ENCODE assay signal across 1 cellular context in the genomic region with DNA sequence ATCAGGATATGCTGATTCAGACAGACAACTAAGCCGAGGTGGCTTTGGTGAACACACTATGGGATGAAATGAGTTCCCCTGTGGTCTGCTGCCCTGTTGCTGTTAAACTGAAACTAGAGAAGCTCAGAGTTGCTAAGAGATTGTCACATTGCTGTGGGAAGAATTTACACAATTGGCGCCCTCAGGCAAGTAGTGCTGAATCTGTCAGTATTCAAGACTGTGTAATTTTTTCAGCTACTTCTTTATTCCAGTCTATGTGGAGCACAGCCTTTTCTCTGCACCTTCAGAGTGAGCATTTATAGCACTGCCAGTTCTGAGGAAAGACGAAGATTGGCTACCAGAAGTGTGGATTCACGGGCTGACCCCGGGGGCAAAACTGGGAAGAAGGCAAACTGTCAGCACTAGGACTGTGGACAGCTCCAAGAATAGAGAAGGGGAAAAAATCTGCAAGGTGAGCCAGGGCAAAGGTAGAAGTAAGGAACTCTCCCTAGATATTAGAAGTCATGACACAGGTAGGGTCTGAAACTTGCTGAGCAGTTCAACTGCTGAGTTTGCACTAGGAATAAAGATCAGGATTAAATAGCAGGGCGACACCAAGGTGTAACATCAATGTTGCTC.
A peak's percentile ranks its signal among the peaks of the same experiment; 100 is the strongest.
TF ChIP-seq lines count a peak whose summit lies in the region.

No MANE protein-coding gene starts in this region.

TF ChIP-seq in GM23338, 12 proteins besides CTCF, POLR2A, EP300 and RAD21:
- no peak for TF ChIP-seq ZNF331 (CRISPR knock-in tag; IDR thresholded peaks at IDR 0.05; ENCODE audit: low read depth)
- TF ChIP-seq JUNB (IDR thresholded peaks at IDR 0.05; ENCODE audit: unreplicated experiment) = no peak
- no peak for TF ChIP-seq POLR2AphosphoS5 (IDR thresholded peaks at IDR 0.05; ENCODE audit: low read depth)
- TF ChIP-seq EZH2 (IDR thresholded peaks at IDR 0.05; ENCODE audit: low read depth, unreplicated experiment) = no peak
- TF ChIP-seq, protein P1, sequence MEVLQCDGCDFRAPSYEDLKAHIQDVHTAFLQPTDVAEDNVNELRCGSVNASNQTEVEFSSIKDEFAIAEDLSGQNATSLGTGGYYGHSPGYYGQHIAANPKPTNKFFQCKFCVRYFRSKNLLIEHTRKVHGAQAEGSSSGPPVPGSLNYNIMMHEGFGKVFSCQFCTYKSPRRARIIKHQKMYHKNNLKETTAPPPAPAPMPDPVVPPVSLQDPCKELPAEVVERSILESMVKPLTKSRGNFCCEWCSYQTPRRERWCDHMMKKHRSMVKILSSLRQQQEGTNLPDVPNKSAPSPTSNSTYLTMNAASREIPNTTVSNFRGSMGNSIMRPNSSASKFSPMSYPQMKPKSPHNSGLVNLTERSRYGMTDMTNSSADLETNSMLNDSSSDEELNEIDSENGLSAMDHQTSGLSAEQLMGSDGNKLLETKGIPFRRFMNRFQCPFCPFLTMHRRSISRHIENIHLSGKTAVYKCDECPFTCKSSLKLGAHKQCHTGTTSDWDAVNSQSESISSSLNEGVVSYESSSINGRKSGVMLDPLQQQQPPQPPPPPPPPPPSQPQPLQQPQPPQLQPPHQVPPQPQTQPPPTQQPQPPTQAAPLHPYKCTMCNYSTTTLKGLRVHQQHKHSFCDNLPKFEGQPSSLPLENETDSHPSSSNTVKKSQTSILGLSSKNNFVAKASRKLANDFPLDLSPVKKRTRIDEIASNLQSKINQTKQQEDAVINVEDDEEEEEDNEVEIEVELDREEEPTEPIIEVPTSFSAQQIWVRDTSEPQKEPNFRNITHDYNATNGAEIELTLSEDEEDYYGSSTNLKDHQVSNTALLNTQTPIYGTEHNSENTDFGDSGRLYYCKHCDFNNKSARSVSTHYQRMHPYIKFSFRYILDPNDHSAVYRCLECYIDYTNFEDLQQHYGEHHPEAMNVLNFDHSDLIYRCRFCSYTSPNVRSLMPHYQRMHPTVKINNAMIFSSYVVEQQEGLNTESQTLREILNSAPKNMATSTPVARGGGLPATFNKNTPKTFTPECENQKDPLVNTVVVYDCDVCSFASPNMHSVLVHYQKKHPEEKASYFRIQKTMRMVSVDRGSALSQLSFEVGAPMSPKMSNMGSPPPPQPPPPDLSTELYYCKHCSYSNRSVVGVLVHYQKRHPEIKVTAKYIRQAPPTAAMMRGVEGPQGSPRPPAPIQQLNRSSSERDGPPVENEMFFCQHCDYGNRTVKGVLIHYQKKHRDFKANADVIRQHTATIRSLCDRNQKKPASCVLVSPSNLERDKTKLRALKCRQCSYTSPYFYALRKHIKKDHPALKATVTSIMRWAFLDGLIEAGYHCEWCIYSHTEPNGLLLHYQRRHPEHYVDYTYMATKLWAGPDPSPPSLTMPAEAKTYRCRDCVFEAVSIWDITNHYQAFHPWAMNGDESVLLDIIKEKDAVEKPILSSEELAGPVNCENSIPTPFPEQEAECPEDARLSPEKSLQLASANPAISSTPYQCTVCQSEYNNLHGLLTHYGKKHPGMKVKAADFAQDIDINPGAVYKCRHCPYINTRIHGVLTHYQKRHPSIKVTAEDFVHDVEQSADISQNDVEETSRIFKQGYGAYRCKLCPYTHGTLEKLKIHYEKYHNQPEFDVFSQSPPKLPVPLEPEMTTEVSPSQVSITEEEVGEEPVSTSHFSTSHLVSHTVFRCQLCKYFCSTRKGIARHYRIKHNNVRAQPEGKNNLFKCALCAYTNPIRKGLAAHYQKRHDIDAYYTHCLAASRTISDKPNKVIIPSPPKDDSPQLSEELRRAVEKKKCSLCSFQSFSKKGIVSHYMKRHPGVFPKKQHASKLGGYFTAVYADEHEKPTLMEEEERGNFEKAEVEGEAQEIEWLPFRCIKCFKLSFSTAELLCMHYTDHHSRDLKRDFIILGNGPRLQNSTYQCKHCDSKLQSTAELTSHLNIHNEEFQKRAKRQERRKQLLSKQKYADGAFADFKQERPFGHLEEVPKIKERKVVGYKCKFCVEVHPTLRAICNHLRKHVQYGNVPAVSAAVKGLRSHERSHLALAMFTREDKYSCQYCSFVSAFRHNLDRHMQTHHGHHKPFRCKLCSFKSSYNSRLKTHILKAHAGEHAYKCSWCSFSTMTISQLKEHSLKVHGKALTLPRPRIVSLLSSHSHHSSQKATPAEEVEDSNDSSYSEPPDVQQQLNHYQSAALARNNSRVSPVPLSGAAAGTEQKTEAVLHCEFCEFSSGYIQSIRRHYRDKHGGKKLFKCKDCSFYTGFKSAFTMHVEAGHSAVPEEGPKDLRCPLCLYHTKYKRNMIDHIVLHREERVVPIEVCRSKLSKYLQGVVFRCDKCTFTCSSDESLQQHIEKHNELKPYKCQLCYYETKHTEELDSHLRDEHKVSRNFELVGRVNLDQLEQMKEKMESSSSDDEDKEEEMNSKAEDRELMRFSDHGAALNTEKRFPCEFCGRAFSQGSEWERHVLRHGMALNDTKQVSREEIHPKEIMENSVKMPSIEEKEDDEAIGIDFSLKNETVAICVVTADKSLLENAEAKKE (CRISPR knock-in tag; IDR thresholded peaks at IDR 0.05) = no peak
- TF ChIP-seq STAT1 (IDR thresholded peaks at IDR 0.05; ENCODE audit: unreplicated experiment) = no peak
- TF ChIP-seq, protein P2, sequence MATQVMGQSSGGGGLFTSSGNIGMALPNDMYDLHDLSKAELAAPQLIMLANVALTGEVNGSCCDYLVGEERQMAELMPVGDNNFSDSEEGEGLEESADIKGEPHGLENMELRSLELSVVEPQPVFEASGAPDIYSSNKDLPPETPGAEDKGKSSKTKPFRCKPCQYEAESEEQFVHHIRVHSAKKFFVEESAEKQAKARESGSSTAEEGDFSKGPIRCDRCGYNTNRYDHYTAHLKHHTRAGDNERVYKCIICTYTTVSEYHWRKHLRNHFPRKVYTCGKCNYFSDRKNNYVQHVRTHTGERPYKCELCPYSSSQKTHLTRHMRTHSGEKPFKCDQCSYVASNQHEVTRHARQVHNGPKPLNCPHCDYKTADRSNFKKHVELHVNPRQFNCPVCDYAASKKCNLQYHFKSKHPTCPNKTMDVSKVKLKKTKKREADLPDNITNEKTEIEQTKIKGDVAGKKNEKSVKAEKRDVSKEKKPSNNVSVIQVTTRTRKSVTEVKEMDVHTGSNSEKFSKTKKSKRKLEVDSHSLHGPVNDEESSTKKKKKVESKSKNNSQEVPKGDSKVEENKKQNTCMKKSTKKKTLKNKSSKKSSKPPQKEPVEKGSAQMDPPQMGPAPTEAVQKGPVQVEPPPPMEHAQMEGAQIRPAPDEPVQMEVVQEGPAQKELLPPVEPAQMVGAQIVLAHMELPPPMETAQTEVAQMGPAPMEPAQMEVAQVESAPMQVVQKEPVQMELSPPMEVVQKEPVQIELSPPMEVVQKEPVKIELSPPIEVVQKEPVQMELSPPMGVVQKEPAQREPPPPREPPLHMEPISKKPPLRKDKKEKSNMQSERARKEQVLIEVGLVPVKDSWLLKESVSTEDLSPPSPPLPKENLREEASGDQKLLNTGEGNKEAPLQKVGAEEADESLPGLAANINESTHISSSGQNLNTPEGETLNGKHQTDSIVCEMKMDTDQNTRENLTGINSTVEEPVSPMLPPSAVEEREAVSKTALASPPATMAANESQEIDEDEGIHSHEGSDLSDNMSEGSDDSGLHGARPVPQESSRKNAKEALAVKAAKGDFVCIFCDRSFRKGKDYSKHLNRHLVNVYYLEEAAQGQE (IDR thresholded peaks at IDR 0.05; ENCODE audit: unreplicated experiment) = peak; percentile 88
- TF ChIP-seq, protein P3, sequence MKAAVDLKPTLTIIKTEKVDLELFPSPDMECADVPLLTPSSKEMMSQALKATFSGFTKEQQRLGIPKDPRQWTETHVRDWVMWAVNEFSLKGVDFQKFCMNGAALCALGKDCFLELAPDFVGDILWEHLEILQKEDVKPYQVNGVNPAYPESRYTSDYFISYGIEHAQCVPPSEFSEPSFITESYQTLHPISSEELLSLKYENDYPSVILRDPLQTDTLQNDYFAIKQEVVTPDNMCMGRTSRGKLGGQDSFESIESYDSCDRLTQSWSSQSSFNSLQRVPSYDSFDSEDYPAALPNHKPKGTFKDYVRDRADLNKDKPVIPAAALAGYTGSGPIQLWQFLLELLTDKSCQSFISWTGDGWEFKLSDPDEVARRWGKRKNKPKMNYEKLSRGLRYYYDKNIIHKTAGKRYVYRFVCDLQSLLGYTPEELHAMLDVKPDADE (IDR thresholded peaks at IDR 0.05) = no peak
